In genomic region chr3:185585523-185585861, GRCh38 we compare ENCODE assay signal across 8 cellular contexts. TPM values are rescaled to one million over a fixed set of nuclear protein-coding genes. Genes with fewer than 3 reads are reported as not detected.
DNase-seq lines count a peak whose midpoint lies in the region; ATAC-seq and FAIRE-seq lines count a peak whose summit lies in the region.

No MANE protein-coding gene starts in this region.

- peaks cover 3% of the 10 kb centered on the region for H3K36me3 Mint-ChIP-seq in activated CD8-positive, alpha-beta T cell treated with anti-CD3 and anti-CD28 coated beads, Interleukin-2, amount 10 ng/mL, durations not matched to agents 7 days and 5 days (ENCODE audit: low read depth)

- peak overlapping the region; percentile 91 for H3K27ac Mint-ChIP-seq in activated CD8-positive, alpha-beta T cell treated with anti-CD3 and anti-CD28 coated beads, Interleukin-2, amount 10 ng/mL, durations not matched to agents 7 days and 5 days
- peak overlapping the region; percentile 92 to 99 for H3K27ac Mint-ChIP-seq in stimulated activated naive CD8-positive, alpha-beta T cell treated with anti-CD3 and anti-CD28 coated beads, Interleukin-15, amount 100 ng/mL, for 72 hours

- no peak for ATAC-seq in activated CD8-positive, alpha-beta T cell treated with anti-CD3 and anti-CD28 coated beads, Interleukin-2, amount 10 ng/mL, durations not matched to agents 7 days and 5 days
- ATAC-seq in stimulated activated naive CD8-positive, alpha-beta T cell treated with anti-CD3 and anti-CD28 coated beads, Interleukin-15, amount 100 ng/mL, for 72 hours: no peak
- ATAC-seq in GM19351 (IDR thresholded peaks at IDR 0.05; ENCODE audit: unreplicated experiment): no peak

- no peaks in the 10 kb centered on the region for H3K9me3 ChIP-seq in iPS-18c (ENCODE audit: control insufficient read depth, insufficient read depth, low read length)

- H3K4me1 Mint-ChIP-seq in activated CD8-positive, alpha-beta T cell treated with anti-CD3 and anti-CD28 coated beads, Interleukin-2, amount 10 ng/mL, durations not matched to agents 7 days and 5 days (ENCODE audit: low read depth): peaks cover 32% of the 10 kb centered on the region
- H3K4me1 Mint-ChIP-seq in stimulated activated naive CD8-positive, alpha-beta T cell treated with anti-CD3 and anti-CD28 coated beads, Interleukin-15, amount 100 ng/mL, for 72 hours: peaks cover 40% of the 10 kb centered on the region

- H3K27me3 Mint-ChIP-seq in activated CD8-positive, alpha-beta T cell treated with anti-CD3 and anti-CD28 coated beads, Interleukin-2, amount 10 ng/mL, durations not matched to agents 7 days and 5 days (ENCODE audit: low read depth): no peaks in the 10 kb centered on the region
- no peaks in the 10 kb centered on the region for H3K27me3 Mint-ChIP-seq in stimulated activated naive CD8-positive, alpha-beta T cell treated with anti-CD3 and anti-CD28 coated beads, Interleukin-15, amount 100 ng/mL, for 72 hours

- H3K4me3 ChIP-seq in iPS-18c (ENCODE audit: insufficient read depth, low read depth, low read length): peak overlapping the region; percentile 50

- POLR2A ChIA-PET in activated CD8-positive, alpha-beta T cell treated with anti-CD3 and anti-CD28 coated beads, Interleukin-2, amount 10 ng/mL, durations not matched to agents 7 days and 5 days (lab: Charles Lee): interaction anchor here (0.9 to 2.2 kb wide), 8 partner anchors 10 to 985 kb away, joined by 3 to 23 read pairs (median 5); partner anchors contain the start of genes DNAJB11, TMEM41A and TRA2B

- no peak for FAIRE-seq in urothelium cell line (lab: Jason Lieb, UNC)

- CTCF ChIA-PET in activated CD8-positive, alpha-beta T cell treated with anti-CD3 and anti-CD28 coated beads, Interleukin-2, amount 10 ng/mL, durations not matched to agents 7 days and 5 days (lab: Charles Lee): interaction anchor here (1.1 to 4.8 kb wide), 5 partner anchors 10 to 358 kb away, joined by 3 to 38 read pairs (median 4); no protein-coding TSS in a partner anchor

- H3K4me3 Mint-ChIP-seq in activated CD8-positive, alpha-beta T cell treated with anti-CD3 and anti-CD28 coated beads, Interleukin-2, amount 10 ng/mL, durations not matched to agents 7 days and 5 days: peak overlapping the region; percentile 80
- H3K4me3 Mint-ChIP-seq in stimulated activated naive CD8-positive, alpha-beta T cell treated with anti-CD3 and anti-CD28 coated beads, Interleukin-15, amount 100 ng/mL, for 72 hours: peak overlapping the region; percentile 83 to 90

- peak; percentile 26 for DNase-seq in NCI-H748 (lab: John Stamatoyannopoulos, UW; ENCODE audit: unreplicated experiment)
- no peak for DNase-seq in NCI-H748 treated with DMSO at 0.1 percent for 48 hours (lab: John Stamatoyannopoulos, UW)
- peak; percentile 29 for DNase-seq in activated CD8-positive, alpha-beta T cell treated with anti-CD3 and anti-CD28 coated beads, Interleukin-2, amount 10 ng/mL, durations not matched to agents 7 days and 5 days
- no peak for DNase-seq in stimulated activated naive CD8-positive, alpha-beta T cell treated with anti-CD3 and anti-CD28 coated beads, Interleukin-15, amount 100 ng/mL, for 72 hours
- no peak for DNase-seq in urothelium cell line (ENCODE audit: low spot score)
- no peak for DNase-seq in stimulated activated CD4-positive, alpha-beta T cell treated with anti-CD3 and anti-CD28 coated beads, Interleukin-2, amount 100 ng/mL, for 48 hours

- H3K9me3 Mint-ChIP-seq in activated CD8-positive, alpha-beta T cell treated with anti-CD3 and anti-CD28 coated beads, Interleukin-2, amount 10 ng/mL, durations not matched to agents 7 days and 5 days (ENCODE audit: insufficient read depth): no peaks in the 10 kb centered on the region
- no peaks in the 10 kb centered on the region for H3K9me3 Mint-ChIP-seq in stimulated activated naive CD8-positive, alpha-beta T cell treated with anti-CD3 and anti-CD28 coated beads, Interleukin-15, amount 100 ng/mL, for 72 hours

RNA-seq across cellular contexts. Expression of gene SENP2, which starts 0.6 kb away (rescaled TPM):
- 10 to 100 TPM; 27.5 to 28.9 TPM for total RNA-seq in activated CD8-positive, alpha-beta T cell treated with anti-CD3 and anti-CD28 coated beads, Interleukin-2, amount 10 ng/mL, durations not matched to agents 7 days and 5 days

RNA-seq across cellular contexts. Expression of gene LIPH, which starts 33.1 kb away (rescaled TPM):
- total RNA-seq in activated CD8-positive, alpha-beta T cell treated with anti-CD3 and anti-CD28 coated beads, Interleukin-2, amount 10 ng/mL, durations not matched to agents 7 days and 5 days: not detected

Comparison
In these comparisons a context has a peak if more than half of its experiments do, and no peak if none do; other contexts are left out.
1. DNase-seq: peak in NCI-H748 (single experiment) and activated CD8-positive, alpha-beta T cell treated with anti-CD3 and anti-CD28 coated beads, Interleukin-2, amount 10 ng/mL, durations not matched to agents 7 days and 5 days (single experiment); none in NCI-H748 treated with DMSO at 0.1 percent for 48 hours (single experiment), stimulated activated naive CD8-positive, alpha-beta T cell treated with anti-CD3 and anti-CD28 coated beads, Interleukin-15, amount 100 ng/mL, for 72 hours (0 of 2), urothelium cell line (single experiment) and stimulated activated CD4-positive, alpha-beta T cell treated with anti-CD3 and anti-CD28 coated beads, Interleukin-2, amount 100 ng/mL, for 48 hours (0 of 2).